13 cellular contexts compared by ENCODE assay signal in the genomic region with DNA sequence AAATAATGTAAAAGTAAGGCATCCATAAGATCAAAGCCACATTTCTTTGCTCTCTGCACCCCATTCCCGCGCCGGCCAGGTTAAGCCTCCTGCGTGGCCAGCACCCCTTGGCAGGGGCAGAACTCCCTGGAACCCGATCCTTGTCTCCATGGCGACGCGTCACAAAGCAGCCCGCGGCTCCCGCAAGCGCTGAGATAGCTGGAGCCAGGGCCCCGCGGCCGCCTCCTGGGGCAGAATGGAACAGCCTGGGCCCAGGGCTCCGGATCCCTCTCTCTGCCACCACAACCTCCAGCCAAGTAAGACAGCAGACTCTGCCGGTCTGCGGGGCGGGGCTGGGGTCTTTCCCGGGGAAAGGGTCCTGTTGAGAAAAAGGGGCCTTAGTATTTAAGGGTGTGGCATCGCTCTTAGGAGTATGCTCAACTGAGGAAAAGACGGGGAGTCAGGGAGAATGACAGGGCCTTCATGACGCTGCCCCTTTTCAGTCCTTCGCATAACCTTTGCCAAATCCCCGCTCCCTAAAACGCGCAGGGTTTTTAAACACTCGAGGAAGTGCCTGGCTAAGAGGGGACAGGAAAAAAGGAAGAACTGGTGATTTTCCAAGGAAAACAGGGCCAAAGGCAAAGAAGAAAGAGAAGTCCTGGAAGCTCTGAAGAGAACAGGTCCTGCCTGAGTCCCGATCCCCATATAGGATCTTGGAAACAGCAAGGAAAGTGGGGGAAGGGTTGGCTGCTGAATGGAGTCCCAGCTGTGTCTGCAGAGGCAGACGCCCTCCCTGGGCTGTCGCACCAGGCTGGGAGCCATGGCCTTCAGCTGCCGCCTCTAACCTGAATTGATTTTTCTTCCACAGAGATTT. TPM values are rescaled to one million over a fixed set of nuclear protein-coding genes. Genes with fewer than 3 reads are reported as not detected.
DNase-seq lines count a peak whose midpoint lies in the region; ATAC-seq and TF ChIP-seq lines count a peak whose summit lies in the region.
"Had no signal": no experiment of that assay in that cellular context is flagged by ENCODE, and none has a peak within 500 bp of the region (broad histone marks: within the 10 kb centered on the region; RNA-seq: fewer than 3 reads in every experiment).

Gene TEX26, plus strand, starts transcription at position 176 of the 853 bp plus-strand sequence. Its CDS starts 60 bp downstream, at position 236.

- H3K79me2 ChIP-seq in OCI-LY7 (ENCODE audit: insufficient read depth, low read depth, low read length), result no peaks in the 10 kb centered on the region

- no peak within 1 kb of the TSS for H2AFZ ChIP-seq in OCI-LY7 (ENCODE audit: low read length)

- H3K4me3 ChIP-seq in HUES64 (ENCODE audit: low read length), result peak within 1 kb of the TSS; percentile 51
- peak within 1 kb of the TSS; percentile 48 for H3K4me3 ChIP-seq in choroid plexus epithelial cell (ENCODE audit: low read depth, low read length)
- no peak within 1 kb of the TSS for H3K4me3 ChIP-seq in OCI-LY7 (ENCODE audit: low read depth, low read length, poor library complexity, severe bottlenecking)
- H3K4me3 ChIP-seq in A673 (ENCODE audit: low read depth, low read length, poor library complexity, severe bottlenecking), result no peak within 1 kb of the TSS

- H4K20me1 ChIP-seq in OCI-LY7 (ENCODE audit: insufficient read depth, low read length), result no peaks in the 10 kb centered on the region

- H3K4me1 ChIP-seq in HUES64 (ENCODE audit: insufficient read depth, low read length) (peaks cover 7% of the 10 kb centered on the region; the same call in 1 of the 2 replicates), OCI-LY7 (ENCODE audit: insufficient read depth, low read length, poor library complexity, severe bottlenecking) (no peaks in the 10 kb centered on the region), A673 (ENCODE audit: insufficient read depth, low read length, poor library complexity, severe bottlenecking) (no peaks in the 10 kb centered on the region)

- H3K27ac ChIP-seq in HUES64 (ENCODE audit: low read depth, low read length), result no peak within 1 kb of the TSS
- no peak within 1 kb of the TSS for H3K27ac ChIP-seq in OCI-LY7 (ENCODE audit: low read depth, low read length, poor library complexity, severe bottlenecking)
- no peak within 1 kb of the TSS for H3K27ac ChIP-seq in A673 (ENCODE audit: low read depth, low read length, poor library complexity, severe bottlenecking)

- CTCF ChIA-PET in OCI-LY7 (lab: Charles Lee; ENCODE audit: unreplicated experiment) (no interaction called here), A673 (lab: Charles Lee) (no interaction called here)

- H3K4me2 ChIP-seq in OCI-LY7 (ENCODE audit: low read length), result no peak within 1 kb of the TSS

- H3K9me3 ChIP-seq in HUES64 (ENCODE audit: insufficient read depth, low read depth, low read length) (no peaks in the 10 kb centered on the region), OCI-LY7 (ENCODE audit: low read length) (no peaks in the 10 kb centered on the region), A673 (ENCODE audit: low read depth, low read length, poor library complexity, severe bottlenecking) (no peaks in the 10 kb centered on the region)

- DNase-seq in choroid plexus epithelial cell (ENCODE audit: low read depth) (peak; percentile 54), iPS DF 4.7 (ENCODE audit: extremely low read depth, low spot score) (peak; percentile 14), retina (peak; percentile 82), OCI-LY7 (ENCODE audit: low spot score) (no peak), A673 (ENCODE audit: low spot score) (no peak), NCI-H82 treated with DMSO at 0.1 percent for 48 hours (lab: John Stamatoyannopoulos, UW; ENCODE audit: unreplicated experiment) (no peak)
- DNase-seq: activated effector memory CD4-positive, alpha-beta T cell treated with anti-CD3 and anti-CD28 coated beads, Interleukin-2, amount 50 U/mL, for 16 hours; CD4-positive, alpha-beta T cell; hippocampal formation; naive B cell; NCI-H1694 had no signal

- TF ChIP-seq CTCF in choroid plexus epithelial cell (conservative IDR thresholded peaks at IDR 0.05; ENCODE audit: low read depth, low read length), result peak; percentile 48
- no peak for TF ChIP-seq CTCF in OCI-LY7 (conservative IDR thresholded peaks at IDR 0.05; ENCODE audit: low read length)
- no peak for TF ChIP-seq CTCF in A673 (conservative IDR thresholded peaks at IDR 0.05; ENCODE audit: low read depth, low read length)

- H3K9ac ChIP-seq in HUES64 (ENCODE audit: low read depth, low read length), result no peak within 1 kb of the TSS

- no peak for ATAC-seq in GM18520 (IDR thresholded peaks at IDR 0.05; ENCODE audit: unreplicated experiment)

- BruUV-seq in OCI-LY7 (replicated peaks; lab: Mats Ljungman, UMichigan) (no TSS peak), A673 (replicated peaks; lab: Mats Ljungman, UMichigan) (no TSS peak)

- POLR2A ChIA-PET in OCI-LY7 (lab: Charles Lee), result no interaction called here
- POLR2A ChIA-PET in A673 (lab: Charles Lee; ENCODE audit: low non-redundant PET), result no interaction called here

- WGBS in HUES64, result 16% methylated on average over 32 of the region's 32 CpGs

- H3K9me2 ChIP-seq in OCI-LY7 (ENCODE audit: insufficient read depth, low read length), result no peaks in the 10 kb centered on the region

- no peaks in the 10 kb centered on the region for H3K36me3 ChIP-seq in HUES64 (ENCODE audit: insufficient read depth, low read length)
- no peaks in the 10 kb centered on the region for H3K36me3 ChIP-seq in OCI-LY7 (ENCODE audit: insufficient read depth, low read length)
- no peaks in the 10 kb centered on the region for H3K36me3 ChIP-seq in A673 (ENCODE audit: insufficient read depth, low read length, poor library complexity, severe bottlenecking)

- intact Hi-C loops in OCI-LY7 (cut with micrococcal nuclease; ENCODE audit: unreplicated experiment), result no loop called here
- intact Hi-C loops in A673 (cut with micrococcal nuclease; ENCODE audit: unreplicated experiment), result no loop called here

- H3K27me3 ChIP-seq in HUES64 (ENCODE audit: insufficient read depth, low read length), result peaks cover 29% of the 10 kb centered on the region
- no peaks in the 10 kb centered on the region for H3K27me3 ChIP-seq in A673 (replicated peaks; ENCODE audit: insufficient read depth, low read depth, low read length, poor library complexity)

RNA-seq across cellular contexts. Expression of gene TEX26, which starts in this region (rescaled TPM):
- polyA plus RNA-seq in HUES64 (2013, experiment 1 of 2), result not detected
- 0.25 TPM for polyA plus RNA-seq in HUES64 (2013, experiment 2 of 2)
- not detected in 2 replicates for total RNA-seq in OCI-LY7 (2014; rRNA removed; shearing (Covaris generic))
- total RNA-seq in OCI-LY7 (2022) (not detected in 2 replicates), A673 (2021) (not detected in 2 replicates)
- total RNA-seq: CD4-positive, alpha-beta T cell had no signal

Comparison
In these comparisons a context has a peak if more than half of its experiments do, and no peak if none do; other contexts are left out.
1. H3K4me3 ChIP-seq: peak in HUES64 (single experiment) and choroid plexus epithelial cell (single experiment); none in OCI-LY7 (single experiment) and A673 (single experiment).
2. DNase-seq: peak in choroid plexus epithelial cell (single experiment), iPS DF 4.7 (single experiment) and retina (single experiment); none in OCI-LY7 (single experiment), A673 (single experiment) and NCI-H82 treated with DMSO at 0.1 percent for 48 hours (single experiment).